ENCODE assay signal across 8 cellular contexts in the genomic region with DNA sequence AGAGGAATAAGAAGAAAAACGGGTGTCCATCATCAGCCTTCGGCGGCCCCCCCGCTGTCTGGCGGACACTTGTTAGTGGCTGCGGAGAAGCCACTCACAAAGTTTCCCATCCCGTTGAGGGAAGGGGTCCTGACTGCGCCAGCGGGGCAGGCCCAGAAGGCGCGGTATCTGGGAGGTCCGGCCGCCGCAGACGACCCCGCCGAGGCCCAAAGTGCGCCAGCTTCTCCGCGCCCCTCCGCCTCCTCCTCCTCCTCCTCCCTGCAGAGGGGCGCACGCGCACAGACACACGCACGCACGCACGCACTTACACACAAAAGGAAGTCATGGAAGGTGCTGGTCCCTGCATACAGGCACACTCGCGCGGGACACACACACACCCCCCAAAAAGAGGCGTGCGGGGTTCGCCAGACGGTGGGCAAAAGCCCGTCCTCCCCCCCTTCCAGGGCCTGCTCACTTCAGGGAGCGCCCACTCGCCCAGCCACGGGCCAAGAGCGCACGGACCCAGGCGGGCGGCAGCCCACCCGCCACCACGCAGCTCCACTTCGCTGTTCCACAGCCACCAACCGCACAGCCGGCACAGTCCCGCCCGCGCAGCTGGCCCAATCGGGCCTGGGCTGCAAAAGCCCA. TPM values are rescaled to one million over a fixed set of nuclear protein-coding genes. Genes with fewer than 3 reads are reported as not detected.
A peak's percentile ranks its signal among the peaks of the same experiment; 100 is the strongest.
DNase-seq lines count a peak whose midpoint lies in the region; ATAC-seq, FAIRE-seq and TF ChIP-seq lines count a peak whose summit lies in the region.

No MANE protein-coding gene starts in this region.

- no peak for FAIRE-seq in HepG2 (lab: Jason Lieb, UNC)

- peak; percentile 12 for DNase-seq in NCI-H2107 treated with DMSO at 0.1 percent for 48 hours (lab: John Stamatoyannopoulos, UW; ENCODE audit: unreplicated experiment)
- no peak for DNase-seq in NCI-H2107 (lab: John Stamatoyannopoulos, UW)
- peak; percentile 15 for DNase-seq in cerebellar cortex (ENCODE audit: low spot score)
- peak; percentile 58 for DNase-seq in HepG2 (ENCODE audit: low spot score)
- peak; percentile 19 to 37 (median 29) for DNase-seq in stimulated activated CD4-positive, alpha-beta T cell treated with anti-CD3 and anti-CD28 coated beads, TNF-alpha, amount 100 ng/mL, for 4 hours (ENCODE audit: low read depth in 3 of 3)
- DNase-seq in NCI-H774 (lab: John Stamatoyannopoulos, UW) = no peak

- CTCF ChIA-PET in HepG2 (lab: Yijun Ruan, JAX; ENCODE audit: low intra/inter-chr PET ratio, low total read pairs) = no interaction called here

- ATAC-seq in HG03280 (IDR thresholded peaks at IDR 0.05; ENCODE audit: unreplicated experiment) (peak; percentile 53), HepG2 (peak; percentile 98)

- WGBS in HepG2 (ENCODE audit: low lambda C conversion rate) = 1% methylated on average over 25 of the region's 52 CpGs

- TF ChIP-seq CTCF in WI38 (IDR thresholded peaks at IDR 0.05; ENCODE audit: low read depth, low read length) = no peak
- TF ChIP-seq CTCF in HepG2 (CRISPR knock-in tag; IDR thresholded peaks at IDR 0.05) = no peak

- peak overlapping the region; percentile 74 for H3K27ac ChIP-seq in HepG2 (ENCODE audit: extremely low read length, insufficient read depth, low read length)

- H3K4me2 ChIP-seq in HepG2 (ENCODE audit: low read depth, low read length) = peak overlapping the region; percentile 82

- peak overlapping the region; percentile 62 for H3K4me3 ChIP-seq in WI38 (ENCODE audit: low read depth, low read length)
- peak overlapping the region; percentile 69 to 88 (median 83) for H3K4me3 ChIP-seq in HepG2 (replicated peaks in 1 of 3; ENCODE audit: insufficient read depth in 1 of 3, low read depth in 2 of 3, low read length in 3 of 3)

- in situ Hi-C loops in HepG2 (cut with HindIII; ENCODE audit: extremely low pct_ligation_motif_present, low pct_unique_long_range_greater_than_20kb) = no loop called here

- H2AFZ ChIP-seq in HepG2 (ENCODE audit: low read length) = no peak overlapping the region

- POLR2A ChIA-PET in HepG2 (lab: Yijun Ruan, JAX) = interaction anchor here (0.5 to 2.2 kb wide), 5 partner anchors 18 to 150 kb away, joined by 3 to 19 read pairs (median 4); a partner anchor contains a TSS

- H4K20me1 ChIP-seq in HepG2 (ENCODE audit: insufficient read depth, low read length) = peaks cover 3% of the 10 kb centered on the region; the same call in 1 of the 2 replicates

- no peaks in the 10 kb centered on the region for H3K36me3 ChIP-seq in HepG2 (replicated peaks in 1 of 2; ENCODE audit: control insufficient read depth in 1 of 2, insufficient read depth in 2 of 2, low read length in 2 of 2)

- no peak for TF ChIP-seq EP300 in HepG2 (IDR thresholded peaks at IDR 0.05; ENCODE audit: low read depth in 2 of 2, low read length in 2 of 2)
- TF ChIP-seq EP300 in HepG2 (CRISPR knock-in tag; IDR thresholded peaks at IDR 0.05; ENCODE audit: borderline replicate concordance) = no peak

- no TSS peak for BruUV-seq in HepG2 (replicated peaks; lab: Mats Ljungman, UMichigan)

- peaks cover 41% of the 10 kb centered on the region for H3K4me1 ChIP-seq in HepG2 (ENCODE audit: insufficient read depth, low read length)

- peak overlapping the region; percentile 83 for H3K9ac ChIP-seq in HepG2 (ENCODE audit: insufficient read depth, low read depth, low read length)

- intact Hi-C loops in HepG2 (cut with micrococcal nuclease; ENCODE audit: unreplicated experiment) = no loop called here

- TF ChIP-seq RAD21 in HepG2 (CRISPR knock-in tag; IDR thresholded peaks at IDR 0.05) = peak; percentile 14; the same call in 1 of the 2 replicates

- TF ChIP-seq POLR2A in HepG2 (IDR thresholded peaks at IDR 0.05; ENCODE audit: insufficient read depth in 1 of 2, low read depth in 2 of 2, low read length in 2 of 2) = peak; percentile 60 to 86

- no peaks in the 10 kb centered on the region for H3K9me3 ChIP-seq in HepG2 (ENCODE audit: low read length)

- no peaks in the 10 kb centered on the region for H3K27me3 ChIP-seq in HepG2 (ENCODE audit: control insufficient read depth in 1 of 2, insufficient read depth in 2 of 2, low read length in 2 of 2)

- H3K79me2 ChIP-seq in HepG2 (ENCODE audit: insufficient read depth, low read length) = peaks cover 97% of the 10 kb centered on the region

TF ChIP-seq in HepG2, 621 proteins besides CTCF, POLR2A, EP300 and RAD21 (continues in another document):
- TF ChIP-seq ELF1 (CRISPR knock-in tag; IDR thresholded peaks at IDR 0.05) = 0 out of 2 replicates have a peak, but pooled peaks have one; percentile 36
- TF ChIP-seq KLF16 (CRISPR knock-in tag; IDR thresholded peaks at IDR 0.05) = peak in 1 of 2 experiments; percentile 42; a peak in 1 of 4 replicates
- TF ChIP-seq ZNF619 (CRISPR knock-in tag; IDR thresholded peaks at IDR 0.05) = no peak
- TF ChIP-seq, protein P1, sequence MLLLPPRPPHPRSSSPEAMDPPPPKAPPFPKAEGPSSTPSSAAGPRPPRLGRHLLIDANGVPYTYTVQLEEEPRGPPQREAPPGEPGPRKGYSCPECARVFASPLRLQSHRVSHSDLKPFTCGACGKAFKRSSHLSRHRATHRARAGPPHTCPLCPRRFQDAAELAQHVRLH (CRISPR knock-in tag; IDR thresholded peaks at IDR 0.05; ENCODE audit: borderline replicate concordance, low read depth) = peak; percentile 50; the same call in 1 of the 2 replicates
- no peak for TF ChIP-seq TBL1XR1 (IDR thresholded peaks at IDR 0.05; ENCODE audit: borderline replicate concordance, low read length, partially characterized antibody)
- peak; percentile 93; the same call in 1 of the 2 replicates for TF ChIP-seq GLI4 (CRISPR knock-in tag; IDR thresholded peaks at IDR 0.05; ENCODE audit: borderline replicate concordance)
- TF ChIP-seq TBX2 (CRISPR knock-in tag; IDR thresholded peaks at IDR 0.05; ENCODE audit: borderline replicate concordance) = peak; percentile 66; the same call in 1 of the 2 replicates
- TF ChIP-seq, protein P2, sequence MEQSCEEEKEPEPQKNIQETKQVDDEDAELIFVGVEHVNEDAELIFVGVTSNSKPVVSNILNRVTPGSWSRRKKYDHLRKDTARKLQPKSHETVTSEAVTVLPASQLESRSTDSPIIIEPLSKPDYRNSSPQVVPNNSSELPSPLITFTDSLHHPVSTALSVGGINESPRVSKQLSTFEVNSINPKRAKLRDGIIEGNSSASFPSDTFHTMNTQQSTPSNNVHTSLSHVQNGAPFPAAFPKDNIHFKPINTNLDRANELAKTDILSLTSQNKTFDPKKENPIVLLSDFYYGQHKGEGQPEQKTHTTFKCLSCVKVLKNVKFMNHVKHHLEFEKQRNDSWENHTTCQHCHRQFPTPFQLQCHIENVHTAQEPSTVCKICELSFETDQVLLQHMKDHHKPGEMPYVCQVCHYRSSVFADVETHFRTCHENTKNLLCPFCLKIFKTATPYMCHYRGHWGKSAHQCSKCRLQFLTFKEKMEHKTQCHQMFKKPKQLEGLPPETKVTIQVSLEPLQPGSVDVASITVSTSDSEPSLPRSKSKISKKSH (CRISPR knock-in tag; IDR thresholded peaks at IDR 0.05; ENCODE audit: borderline replicate concordance) = peak; percentile 80
- peak; percentile 75 for TF ChIP-seq ZNF547 (CRISPR knock-in tag; IDR thresholded peaks at IDR 0.05)
- TF ChIP-seq MAFG (CRISPR knock-in tag; IDR thresholded peaks at IDR 0.05) = no peak
- TF ChIP-seq CCAR2 (optimal IDR thresholded peaks at IDR 0.05; ENCODE audit: low read depth, low read length) = no peak
- TF ChIP-seq, protein P3, sequence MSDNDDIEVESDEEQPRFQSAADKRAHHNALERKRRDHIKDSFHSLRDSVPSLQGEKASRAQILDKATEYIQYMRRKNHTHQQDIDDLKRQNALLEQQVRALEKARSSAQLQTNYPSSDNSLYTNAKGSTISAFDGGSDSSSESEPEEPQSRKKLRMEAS (IDR thresholded peaks at IDR 0.05) = peak; percentile 82
- TF ChIP-seq, protein P4, sequence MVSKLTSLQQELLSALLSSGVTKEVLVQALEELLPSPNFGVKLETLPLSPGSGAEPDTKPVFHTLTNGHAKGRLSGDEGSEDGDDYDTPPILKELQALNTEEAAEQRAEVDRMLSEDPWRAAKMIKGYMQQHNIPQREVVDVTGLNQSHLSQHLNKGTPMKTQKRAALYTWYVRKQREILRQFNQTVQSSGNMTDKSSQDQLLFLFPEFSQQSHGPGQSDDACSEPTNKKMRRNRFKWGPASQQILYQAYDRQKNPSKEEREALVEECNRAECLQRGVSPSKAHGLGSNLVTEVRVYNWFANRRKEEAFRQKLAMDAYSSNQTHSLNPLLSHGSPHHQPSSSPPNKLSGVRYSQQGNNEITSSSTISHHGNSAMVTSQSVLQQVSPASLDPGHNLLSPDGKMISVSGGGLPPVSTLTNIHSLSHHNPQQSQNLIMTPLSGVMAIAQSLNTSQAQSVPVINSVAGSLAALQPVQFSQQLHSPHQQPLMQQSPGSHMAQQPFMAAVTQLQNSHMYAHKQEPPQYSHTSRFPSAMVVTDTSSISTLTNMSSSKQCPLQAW (CRISPR knock-in tag; IDR thresholded peaks at IDR 0.05) = peak; percentile 70
- peak; percentile 90 for TF ChIP-seq ZBTB38 (CRISPR knock-in tag; IDR thresholded peaks at IDR 0.05)
- TF ChIP-seq NR3C1 (CRISPR knock-in tag; IDR thresholded peaks at IDR 0.05) = no peak

RNA-seq across cellular contexts. Expression of a gene that starts 18.0 kb away (rescaled TPM):
- total RNA-seq in HepG2 (2016; rRNA removed; fragmentation: Illumina TruSeq; extraction: Trizol) = 33.9 and 36.1 TPM in 2 replicates
- total RNA-seq in HepG2 (2016; cell fraction: cytosol; rRNA removed; fragmentation: Illumina TruSeq; extraction: Trizol; ENCODE audit: low read depth) = 162 and 189 TPM in 2 replicates
- 30.8 and 31.4 TPM in 2 replicates for total RNA-seq in HepG2 (2016; cell fraction: insoluble cytoplasmic fraction; rRNA removed; fragmentation: Illumina TruSeq; extraction: Trizol)
- total RNA-seq in HepG2 (2016; cell fraction: membrane; rRNA removed; fragmentation: Illumina TruSeq; extraction: Trizol) = 58.8 and 62.0 TPM in 2 replicates
- total RNA-seq in HepG2 (2016; cell fraction: nucleus; rRNA removed; fragmentation: Illumina TruSeq; extraction: Trizol) = 23.0 and 30.4 TPM in 2 replicates
- polyA plus RNA-seq in HepG2 (2011; rRNA removed) = 8.2 and 10.6 TPM in 2 replicates
- polyA plus RNA-seq in HepG2 (2011; cell fraction: cytosol; rRNA removed) = 4.0 and 6.0 TPM in 2 replicates
- 5.9 TPM in 2 replicates for polyA plus RNA-seq in HepG2 (2011; cell fraction: nucleus; rRNA removed)
- polyA plus RNA-seq in HepG2 (2012) = 7.7 and 10.0 TPM in 2 replicates
- 0.40 and 0.43 TPM in 2 replicates for polyA plus RNA-seq in HepG2 (2016; cell fraction: cytosol; fragmentation: Illumina TruSeq; extraction: Trizol; ENCODE audit: low read depth)
- 11.5 and 14.1 TPM in 2 replicates for polyA plus RNA-seq in HepG2 (2016; cell fraction: insoluble cytoplasmic fraction; fragmentation: Illumina TruSeq; extraction: Trizol; ENCODE audit: low read depth)
- polyA plus RNA-seq in HepG2 (2016; cell fraction: membrane; fragmentation: Illumina TruSeq; extraction: Trizol; ENCODE audit: low read depth) = 1.4 and 1.5 TPM in 2 replicates
- polyA plus RNA-seq in HepG2 (2016; cell fraction: nucleus; fragmentation: Illumina TruSeq; extraction: Trizol; ENCODE audit: insufficient read depth, low read depth) = 10.4 and 11.0 TPM in 2 replicates
- 14.6 and 32.0 TPM in 2 replicates for polyA minus RNA-seq in HepG2 (2011; rRNA and poly(A)+ RNA removed; ENCODE audit: low replicate concordance)
- polyA minus RNA-seq in HepG2 (2011; cell fraction: cytosol; rRNA and poly(A)+ RNA removed) = 25.8 and 28.3 TPM in 2 replicates
- polyA minus RNA-seq in HepG2 (2011; cell fraction: nucleus; rRNA and poly(A)+ RNA removed) = 52.4 and 54.6 TPM in 2 replicates

Comparison
In these comparisons a context has a peak if more than half of its experiments do, and no peak if none do; other contexts are left out.
1. DNase-seq: peak in NCI-H2107 treated with DMSO at 0.1 percent for 48 hours (single experiment), cerebellar cortex (single experiment), HepG2 (single experiment) and stimulated activated CD4-positive, alpha-beta T cell treated with anti-CD3 and anti-CD28 coated beads, TNF-alpha, amount 100 ng/mL, for 4 hours (3 of 3); none in NCI-H2107 (single experiment) and NCI-H774 (single experiment).